In the genomic region with DNA sequence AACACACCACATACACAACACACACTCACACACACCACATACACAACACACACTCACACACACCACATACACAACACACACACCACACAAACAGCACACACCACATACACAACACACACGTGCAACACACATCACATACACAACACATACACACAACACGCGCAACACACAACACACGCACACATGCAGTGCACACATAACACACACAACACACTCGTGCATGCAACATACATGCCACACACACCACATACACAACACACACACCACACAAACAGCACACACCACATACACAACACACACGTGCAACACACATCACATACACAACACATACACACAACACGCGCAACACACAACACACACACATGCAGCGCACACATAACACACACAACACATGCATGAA, we compare ENCODE assay signal across 1 cellular context.
TF ChIP-seq lines count a peak whose summit lies in the region.
"Not testable (repeated sequence)": the region's sequence is repeated elsewhere in the genome, so short reads cannot be mapped to it uniquely, and the experiment has no call there.

No MANE protein-coding gene starts in this region.

TF ChIP-seq in HepG2, 621 proteins besides CTCF, POLR2A, EP300 and RAD21:
- TF ChIP-seq ZNF646 (CRISPR knock-in tag; IDR thresholded peaks at IDR 0.05) (peak; percentile 91), NBN (conservative IDR thresholded peaks at IDR 0.05) (peak; percentile 56; the same call in 1 of the 2 replicates), MNT (IDR thresholded peaks at IDR 0.05) (peak; percentile 66), FOXA1 (IDR thresholded peaks at IDR 0.05) (peak; percentile 15; the same call in 1 of the 2 replicates)
- TF ChIP-seq FOXA1 (CRISPR knock-in tag; IDR thresholded peaks at IDR 0.05): not testable (repeated sequence)
